Comparison of ENCODE assay signal across 9 cellular contexts in the genomic region with DNA sequence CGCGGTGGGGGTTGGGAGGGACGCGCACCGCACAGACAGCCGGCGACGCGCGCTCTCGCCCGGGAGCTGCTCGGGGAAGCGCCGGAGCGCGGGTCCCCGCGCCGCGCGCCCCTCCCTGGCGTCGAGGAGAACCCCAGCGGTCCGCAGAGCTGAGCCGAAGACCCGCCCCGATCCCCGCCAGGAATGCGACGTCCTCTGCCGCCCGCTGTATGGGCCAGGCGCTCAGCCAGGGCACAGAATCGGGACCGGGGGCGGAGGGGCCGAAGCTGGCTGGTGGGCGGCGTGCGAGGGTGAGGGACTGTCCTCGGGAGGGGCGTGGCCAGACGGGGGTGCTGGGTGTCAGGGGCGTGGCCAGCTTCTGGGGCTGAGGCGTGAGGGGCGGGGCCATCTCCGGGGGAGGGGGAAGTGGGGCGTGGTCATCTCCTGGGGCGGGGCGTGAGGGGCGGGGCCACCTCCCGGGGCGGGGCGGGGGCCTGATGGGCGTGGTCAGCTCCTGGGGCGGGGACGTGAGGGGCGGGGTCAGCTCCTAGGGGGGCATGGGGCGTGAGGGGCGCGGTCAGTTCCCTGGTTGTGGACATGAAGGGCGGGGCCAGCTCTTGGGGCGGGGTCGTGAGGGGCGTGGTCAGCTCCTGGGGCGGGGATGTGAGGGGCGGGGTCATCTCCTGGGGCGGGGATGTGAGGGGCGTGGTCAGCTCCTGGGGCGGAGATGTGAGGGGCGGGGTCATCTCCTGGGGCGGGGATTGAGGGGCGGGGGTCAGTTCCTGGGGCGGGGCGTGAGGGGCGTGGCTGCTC. TPM values are rescaled to one million over a fixed set of nuclear protein-coding genes. Genes with fewer than 3 reads are reported as not detected.
DNase-seq lines count a peak whose midpoint lies in the region; ATAC-seq, FAIRE-seq and TF ChIP-seq lines count a peak whose summit lies in the region.
"Had no signal": no experiment of that assay in that cellular context is flagged by ENCODE, and none has a peak within 500 bp of the region (broad histone marks: within the 10 kb centered on the region; RNA-seq: fewer than 3 reads in every experiment).

No MANE protein-coding gene starts in this region.

- H3K4me3 ChIP-seq in AG10803 (ENCODE audit: low read length), result peak overlapping the region; percentile 60
- H3K4me3 ChIP-seq in LNCaP clone FGC (ENCODE audit: low read depth, low read length), result peak overlapping the region; percentile 30; the same call in 1 of the 2 replicates
- H3K4me3 ChIP-seq in keratinocyte (ENCODE audit: control insufficient read depth in 2 of 3, extremely low read depth in 1 of 3, insufficient read depth in 2 of 3, low read depth in 1 of 3, low read length in 3 of 3), result peak overlapping the region in 2 of 3 experiments; percentile 34 to 38

- no peaks in the 10 kb centered on the region for H4K20me1 ChIP-seq in keratinocyte (ENCODE audit: control insufficient read depth, extremely low read depth, insufficient read depth, low read length)

- H3K4me1 Mint-ChIP-seq in activated CD4-positive, alpha-beta T cell treated with anti-CD3 and anti-CD28 coated beads for 36 hours, result peaks cover 13% of the 10 kb centered on the region
- H3K4me1 Mint-ChIP-seq: nephron had no signal

- no peaks in the 10 kb centered on the region for H3K9me3 ChIP-seq in keratinocyte (ENCODE audit: control insufficient read depth, low read depth, low read length)

- H3K36me3 Mint-ChIP-seq in activated CD4-positive, alpha-beta T cell treated with anti-CD3 and anti-CD28 coated beads for 36 hours (ENCODE audit: low read depth), result no peaks in the 10 kb centered on the region

- dilution Hi-C loops in keratinocyte (cut with MboI; ENCODE audit: extremely low pct_ligation_motif_present, low sequenced_read_pairs), result no loop called here

- H3K9me3 Mint-ChIP-seq in activated CD4-positive, alpha-beta T cell treated with anti-CD3 and anti-CD28 coated beads for 36 hours (ENCODE audit: low read depth), result no peaks in the 10 kb centered on the region
- H3K9me3 Mint-ChIP-seq: nephron had no signal

- DNase-seq in AG10803 (ENCODE audit: low read depth), result peak; percentile 39
- DNase-seq in LNCaP clone FGC (ENCODE audit: low read depth), result no peak
- peak; percentile 87 for DNase-seq in activated CD4-positive, alpha-beta T cell treated with anti-CD3 and anti-CD28 coated beads for 36 hours
- peak; percentile 43 for DNase-seq in cerebellar cortex (ENCODE audit: low spot score)
- no peak for DNase-seq in keratinocyte (ENCODE audit: low read depth, low spot score)
- DNase-seq in stimulated activated CD4-positive, alpha-beta T cell treated with anti-CD3 and anti-CD28 coated beads, Interleukin-15, amount 100 ng/mL, for 48 hours (ENCODE audit: low read depth in 2 of 2), result peak; percentile 62 to 63
- DNase-seq in NCI-H1105 treated with DMSO at 0.1 percent for 48 hours (lab: John Stamatoyannopoulos, UW), result no peak

- H3K4me2 ChIP-seq in keratinocyte (ENCODE audit: control insufficient read depth, extremely low read depth, insufficient read depth, low read depth, low read length), result peak overlapping the region; percentile 74

- no peaks in the 10 kb centered on the region for H3K27me3 ChIP-seq in keratinocyte (ENCODE audit: control insufficient read depth, extremely low read depth, insufficient read depth, low read length)

- H3K36me3 ChIP-seq in keratinocyte (ENCODE audit: control insufficient read depth in 2 of 2, extremely low read depth in 1 of 2, insufficient read depth in 2 of 2, low read length in 2 of 2), result no peaks in the 10 kb centered on the region

- H3K27me3 Mint-ChIP-seq in activated CD4-positive, alpha-beta T cell treated with anti-CD3 and anti-CD28 coated beads for 36 hours, result no peaks in the 10 kb centered on the region

- no peak for FAIRE-seq in keratinocyte (lab: Jason Lieb, UNC)

- POLR2A ChIA-PET in activated CD4-positive, alpha-beta T cell treated with anti-CD3 and anti-CD28 coated beads for 36 hours (lab: Charles Lee), result interaction anchor here (0.8 kb wide), 1 partner anchor 13 kb away, joined by 4 read pairs; a partner anchor contains a TSS

- peak; percentile 47 for ATAC-seq in activated CD4-positive, alpha-beta T cell treated with anti-CD3 and anti-CD28 coated beads for 36 hours
- no peak for ATAC-seq in HG03521 (IDR thresholded peaks at IDR 0.05; ENCODE audit: unreplicated experiment)

- H3K27ac ChIP-seq in keratinocyte (ENCODE audit: control insufficient read depth, insufficient read depth, low read length), result no peak overlapping the region

- H3K27ac Mint-ChIP-seq in activated CD4-positive, alpha-beta T cell treated with anti-CD3 and anti-CD28 coated beads for 36 hours, result no peak overlapping the region
- H3K27ac Mint-ChIP-seq: nephron had no signal

- TF ChIP-seq CTCF in AG10803 (conservative IDR thresholded peaks at IDR 0.05; ENCODE audit: low read length) (no peak), LNCaP clone FGC (IDR thresholded peaks at IDR 0.05; ENCODE audit: control insufficient read depth, extremely low read depth, insufficient read depth) (no peak), keratinocyte (optimal IDR thresholded peaks at IDR 0.05 in 1 of 3, IDR thresholded peaks at IDR 0.05 in 1 of 3, conservative IDR thresholded peaks at IDR 0.05 in 1 of 3; ENCODE audit: extremely low read depth in 1 of 3, insufficient read depth in 2 of 3, low read length in 3 of 3) (no peak)

- peak overlapping the region; percentile 26 for H2AFZ ChIP-seq in keratinocyte (ENCODE audit: control insufficient read depth, low read length)

- H3K4me1 ChIP-seq in keratinocyte (ENCODE audit: control insufficient read depth, extremely low read depth, insufficient read depth, low read length), result peaks cover 8% of the 10 kb centered on the region

- no peak overlapping the region for H3K4me3 Mint-ChIP-seq in activated CD4-positive, alpha-beta T cell treated with anti-CD3 and anti-CD28 coated beads for 36 hours

- H3K9me1 ChIP-seq in keratinocyte (ENCODE audit: control insufficient read depth, extremely low read depth, insufficient read depth, low read length), result no peaks in the 10 kb centered on the region

- no peaks in the 10 kb centered on the region for H3K79me2 ChIP-seq in keratinocyte (ENCODE audit: control insufficient read depth, insufficient read depth, low read length)

- CTCF ChIA-PET in activated CD4-positive, alpha-beta T cell treated with anti-CD3 and anti-CD28 coated beads for 36 hours (lab: Charles Lee), result interaction anchor here (0.6 to 1.9 kb wide), 6 partner anchors 13 to 90 kb away, joined by 3 to 15 read pairs (median 3); a partner anchor contains a TSS

- no peak overlapping the region for H3K9ac ChIP-seq in keratinocyte (ENCODE audit: control insufficient read depth, extremely low read depth, insufficient read depth, low read length)

- intact Hi-C loops in activated CD4-positive, alpha-beta T cell treated with anti-CD3 and anti-CD28 coated beads for 36 hours (cut with DNase I, micrococcal nuclease), result loop anchor here (1.0 kb wide), 9 partner anchors 14 to 483 kb away; a partner anchor contains a TSS

RNA-seq across cellular contexts. Expression of a gene that starts 1.0 kb away (rescaled TPM):
- total RNA-seq in activated CD4-positive, alpha-beta T cell treated with anti-CD3 and anti-CD28 coated beads for 36 hours, result not detected
- not detected in 3 replicates for polyA plus RNA-seq in keratinocyte
- polyA plus RNA-seq in keratinocyte (2011; ENCODE audit: low read depth), result not detected
- polyA plus RNA-seq in keratinocyte (2011; cell fraction: cytosol; rRNA removed), result not detected in 2 replicates
- not detected in 2 replicates for polyA plus RNA-seq in keratinocyte (2011; cell fraction: nucleus; rRNA removed)
- polyA plus RNA-seq in keratinocyte (2012; ENCODE audit: low replicate concordance), result 0.39 TPM in 1 of 2 replicates, not detected in the other
- not detected in 3 replicates for polyA minus RNA-seq in keratinocyte
- not detected for polyA minus RNA-seq in keratinocyte (2011; cell fraction: cytosol; rRNA and poly(A)+ RNA removed)
- not detected in 2 replicates for polyA minus RNA-seq in keratinocyte (2011; cell fraction: nucleus; rRNA and poly(A)+ RNA removed)

RNA-seq across cellular contexts. Expression of a gene that starts 4.5 kb away (rescaled TPM):
- not detected for total RNA-seq in activated CD4-positive, alpha-beta T cell treated with anti-CD3 and anti-CD28 coated beads for 36 hours
- polyA plus RNA-seq in keratinocyte, result not detected in 3 replicates
- polyA plus RNA-seq in keratinocyte (2011; ENCODE audit: low read depth), result not detected
- not detected in 2 replicates for polyA plus RNA-seq in keratinocyte (2011; cell fraction: cytosol; rRNA removed)
- polyA plus RNA-seq in keratinocyte (2011; cell fraction: nucleus; rRNA removed), result not detected in 2 replicates
- polyA plus RNA-seq in keratinocyte (2012; ENCODE audit: low replicate concordance), result not detected in 2 replicates
- not detected in 3 replicates for polyA minus RNA-seq in keratinocyte
- not detected for polyA minus RNA-seq in keratinocyte (2011; cell fraction: cytosol; rRNA and poly(A)+ RNA removed)
- not detected in 2 replicates for polyA minus RNA-seq in keratinocyte (2011; cell fraction: nucleus; rRNA and poly(A)+ RNA removed)

RNA-seq across cellular contexts. Expression of a gene that starts 14.0 kb away (rescaled TPM):
- 10 to 100 TPM; 52.7 to 67.1 TPM for total RNA-seq in activated CD4-positive, alpha-beta T cell treated with anti-CD3 and anti-CD28 coated beads for 36 hours
- polyA plus RNA-seq in keratinocyte, result 11.2 to 14.6 TPM (median 13.6 TPM) in 3 replicates
- polyA plus RNA-seq in keratinocyte (2011; ENCODE audit: low read depth), result 7.8 TPM
- 3.6 and 10.1 TPM in 2 replicates for polyA plus RNA-seq in keratinocyte (2011; cell fraction: cytosol; rRNA removed)
- polyA plus RNA-seq in keratinocyte (2011; cell fraction: nucleus; rRNA removed), result 25.9 and 35.5 TPM in 2 replicates
- polyA plus RNA-seq in keratinocyte (2012; ENCODE audit: low replicate concordance), result 11.3 and 18.4 TPM in 2 replicates
- polyA minus RNA-seq in keratinocyte, result 1.1 to 2.7 TPM (median 1.6 TPM) in 3 replicates
- 13.0 TPM for polyA minus RNA-seq in keratinocyte (2011; cell fraction: cytosol; rRNA and poly(A)+ RNA removed)
- polyA minus RNA-seq in keratinocyte (2011; cell fraction: nucleus; rRNA and poly(A)+ RNA removed), result 3.3 and 4.0 TPM in 2 replicates

RNA-seq across cellular contexts. Expression of a gene that starts 18.1 kb away (rescaled TPM):
- not detected for total RNA-seq in activated CD4-positive, alpha-beta T cell treated with anti-CD3 and anti-CD28 coated beads for 36 hours
- polyA plus RNA-seq in keratinocyte, result 5.5 to 36.0 TPM (median 9.4 TPM) in 3 replicates
- polyA plus RNA-seq in keratinocyte (2011; ENCODE audit: low read depth), result 24.5 TPM
- polyA plus RNA-seq in keratinocyte (2011; cell fraction: cytosol; rRNA removed), result 11.0 and 44.2 TPM in 2 replicates
- polyA plus RNA-seq in keratinocyte (2011; cell fraction: nucleus; rRNA removed), result 12.5 and 21.9 TPM in 2 replicates
- polyA plus RNA-seq in keratinocyte (2012; ENCODE audit: low replicate concordance), result 19.4 and 127 TPM in 2 replicates
- polyA minus RNA-seq in keratinocyte, result 1.1 to 5.3 TPM (median 2.4 TPM) in 3 replicates
- polyA minus RNA-seq in keratinocyte (2011; cell fraction: cytosol; rRNA and poly(A)+ RNA removed), result 22.4 TPM
- polyA minus RNA-seq in keratinocyte (2011; cell fraction: nucleus; rRNA and poly(A)+ RNA removed), result 4.2 and 7.2 TPM in 2 replicates

RNA-seq across cellular contexts. Expression of a gene that starts 26.2 kb away (rescaled TPM):
- total RNA-seq in activated CD4-positive, alpha-beta T cell treated with anti-CD3 and anti-CD28 coated beads for 36 hours, result 1 to 10 TPM; 1.1 to 1.5 TPM
- polyA plus RNA-seq in keratinocyte, result 0.22 TPM in 1 of 3 replicates, not detected in the others
- not detected for polyA plus RNA-seq in keratinocyte (2011; ENCODE audit: low read depth)
- polyA plus RNA-seq in keratinocyte (2011; cell fraction: cytosol; rRNA removed), result not detected in 2 replicates
- polyA plus RNA-seq in keratinocyte (2011; cell fraction: nucleus; rRNA removed), result 0.18 and 0.81 TPM in 2 replicates
- polyA plus RNA-seq in keratinocyte (2012; ENCODE audit: low replicate concordance), result not detected in 2 replicates
- not detected in 3 replicates for polyA minus RNA-seq in keratinocyte
- not detected for polyA minus RNA-seq in keratinocyte (2011; cell fraction: cytosol; rRNA and poly(A)+ RNA removed)
- not detected in 2 replicates for polyA minus RNA-seq in keratinocyte (2011; cell fraction: nucleus; rRNA and poly(A)+ RNA removed)

Comparison
In these comparisons a context has a peak if more than half of its experiments do, and no peak if none do; other contexts are left out.
1. DNase-seq: peak in AG10803 (single experiment), activated CD4-positive, alpha-beta T cell treated with anti-CD3 and anti-CD28 coated beads for 36 hours (single experiment), cerebellar cortex (single experiment) and stimulated activated CD4-positive, alpha-beta T cell treated with anti-CD3 and anti-CD28 coated beads, Interleukin-15, amount 100 ng/mL, for 48 hours (2 of 2); none in LNCaP clone FGC (single experiment), keratinocyte (single experiment) and NCI-H1105 treated with DMSO at 0.1 percent for 48 hours (single experiment).
2. Peak in every context shown above with its lines, with median percentiles within 50 percentile points of each other: H3K4me3 ChIP-seq.